31 cellular contexts compared by ENCODE assay signal in the genomic region with DNA sequence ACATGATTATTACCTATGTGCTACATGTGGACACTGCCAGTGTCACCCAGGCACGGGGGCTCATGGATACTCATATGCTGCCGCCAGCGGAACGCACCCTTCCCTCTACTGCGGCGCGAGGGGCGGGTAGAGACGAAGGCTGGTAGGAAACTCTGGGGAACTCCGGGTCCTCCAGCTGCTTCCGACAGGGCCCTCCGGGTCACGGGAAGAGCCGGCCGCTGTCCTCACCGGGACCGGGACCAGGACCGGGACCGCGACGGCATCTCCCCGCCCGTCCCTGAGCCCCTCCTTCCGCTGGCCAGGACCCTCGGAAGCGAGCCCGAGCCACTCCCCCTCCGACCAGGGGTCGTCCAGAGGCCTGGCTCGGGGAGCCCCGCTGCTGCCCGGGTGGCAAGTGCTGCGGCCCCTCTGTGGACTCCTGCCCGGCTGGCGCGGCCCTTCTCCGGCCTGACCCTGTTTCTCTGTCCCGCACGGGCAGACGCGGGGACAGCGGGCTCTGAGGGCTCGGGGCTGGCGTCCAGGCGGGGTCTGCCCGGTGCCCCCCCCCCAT.
"Had no signal": no experiment of that assay in that cellular context is flagged by ENCODE, and none has a peak within 500 bp of the region (broad histone marks: within the 10 kb centered on the region; RNA-seq: fewer than 3 reads in every experiment).

No MANE protein-coding gene starts in this region.

- H3K9me3 Mint-ChIP-seq: activated CD4-positive, alpha-beta T cell treated with anti-CD3 and anti-CD28 coated beads, Interleukin-2, amount 10 ng/mL, durations not matched to agents 7 days and 5 days; activated naive CD4-positive, alpha-beta T cell treated with anti-CD3 and anti-CD28 coated beads, Interleukin-2, amount 50 U/mL, for 24 hours; activated T-cell treated with anti-CD3 and anti-CD28 coated beads, Interleukin-2, amount 50 U/mL, for 24 hours; activated T-helper 2 cell treated with anti-CD3 and anti-CD28 coated beads, Interferon-gamma antibody, Interleukin-2, Interleukin-4, amounts not matched to agents 10 μg/mL and 5 μg/mL and 100 μg/mL, durations not matched to agents 14 hours and 24 hours and 36 hours had no signal

- DNase-seq: activated CD4-positive, alpha-beta T cell treated with anti-CD3 and anti-CD28 coated beads for 36 hours; activated CD4-positive, alpha-beta T cell treated with anti-CD3 and anti-CD28 coated beads, Interleukin-2, amount 10 ng/mL, durations not matched to agents 7 days and 5 days; activated CD4-positive, alpha-beta T cell treated with anti-CD3 and anti-CD28 coated beads, Interleukin-2, amount 50 U/mL, for 48 hours; activated CD8-positive, alpha-beta T cell treated with anti-CD3 and anti-CD28 coated beads, Interleukin-2, amount 10 ng/mL, durations not matched to agents 7 days and 5 days; activated gamma-delta T cell; activated naive CD4-positive, alpha-beta T cell treated with Interleukin-2 at 50 U/mL for 16 hours; activated T-cell treated with anti-CD3 and anti-CD28 coated beads, Interleukin-2, amount 50 U/mL, for 24 hours; anterior cingulate cortex; caudate nucleus; Karpas-422; KBM-7; NCI-H1048; NCI-H1105 treated with DMSO at 0.1 percent for 48 hours; NCI-H1436; NCI-H1694; NCI-H1930; NCI-H2081 treated with DMSO at 0.1 percent for 48 hours; NCI-H2171; NCI-H226; NCI-H446 treated with DMSO at 0.1 percent for 48 hours; NCI-H524; NCI-H69; SHP77; SJCRH30; T1000 had no signal

- H3K9me3 ChIP-seq: SJCRH30 had no signal

- H3K27ac Mint-ChIP-seq: activated CD4-positive, alpha-beta T cell treated with anti-CD3 and anti-CD28 coated beads for 36 hours; activated CD4-positive, alpha-beta T cell treated with anti-CD3 and anti-CD28 coated beads, Interleukin-2, amount 10 ng/mL, durations not matched to agents 7 days and 5 days; activated CD8-positive, alpha-beta T cell treated with anti-CD3 and anti-CD28 coated beads, Interleukin-2, amount 10 ng/mL, durations not matched to agents 7 days and 5 days; activated naive CD4-positive, alpha-beta T cell treated with anti-CD3 and anti-CD28 coated beads, Interleukin-2, amount 50 U/mL, for 24 hours; activated T-cell treated with anti-CD3 and anti-CD28 coated beads, Interleukin-2, amount 50 U/mL, for 24 hours; activated T-helper 2 cell treated with anti-CD3 and anti-CD28 coated beads, Interferon-gamma antibody, Interleukin-2, Interleukin-4, amounts not matched to agents 10 μg/mL and 5 μg/mL and 100 μg/mL, durations not matched to agents 14 hours and 24 hours and 36 hours; brain had no signal

- H3K4me3 Mint-ChIP-seq: activated CD4-positive, alpha-beta T cell treated with anti-CD3 and anti-CD28 coated beads for 36 hours; activated CD4-positive, alpha-beta T cell treated with anti-CD3 and anti-CD28 coated beads, Interleukin-2, amount 10 ng/mL, durations not matched to agents 7 days and 5 days; activated CD8-positive, alpha-beta T cell treated with anti-CD3 and anti-CD28 coated beads, Interleukin-2, amount 10 ng/mL, durations not matched to agents 7 days and 5 days; activated naive CD4-positive, alpha-beta T cell treated with anti-CD3 and anti-CD28 coated beads, Interleukin-2, amount 50 U/mL, for 24 hours; activated T-cell treated with anti-CD3 and anti-CD28 coated beads, Interleukin-2, amount 50 U/mL, for 24 hours; brain had no signal

- H3K4me3 ChIP-seq: SJCRH30, SK-N-MC had no signal

- ATAC-seq: activated CD4-positive, alpha-beta T cell treated with anti-CD3 and anti-CD28 coated beads for 36 hours; activated CD4-positive, CD25-positive, alpha-beta regulatory T cell treated with anti-CD3 and anti-CD28 coated beads, Interleukin-2, amount 50 U/mL, for 24 hours; activated CD8-positive, alpha-beta T cell treated with anti-CD3 and anti-CD28 coated beads, Interleukin-2, amount 10 ng/mL, durations not matched to agents 7 days and 5 days; Panc1 had no signal

- H3K27me3 Mint-ChIP-seq: activated CD4-positive, alpha-beta T cell treated with anti-CD3 and anti-CD28 coated beads for 36 hours; activated CD4-positive, alpha-beta T cell treated with anti-CD3 and anti-CD28 coated beads, Interleukin-2, amount 10 ng/mL, durations not matched to agents 7 days and 5 days had no signal

- H3K4me1 ChIP-seq: SJCRH30 had no signal

- H3K27ac ChIP-seq: SJCRH30, SK-N-MC had no signal

- H3K4me1 Mint-ChIP-seq: activated CD4-positive, alpha-beta T cell treated with anti-CD3 and anti-CD28 coated beads for 36 hours; activated CD4-positive, alpha-beta T cell treated with anti-CD3 and anti-CD28 coated beads, Interleukin-2, amount 10 ng/mL, durations not matched to agents 7 days and 5 days; activated naive CD4-positive, alpha-beta T cell treated with anti-CD3 and anti-CD28 coated beads, Interleukin-2, amount 50 U/mL, for 24 hours had no signal

- H3K36me3 ChIP-seq: SJCRH30 had no signal

- H3K27me3 ChIP-seq: SJCRH30 had no signal
